In the genomic region with DNA sequence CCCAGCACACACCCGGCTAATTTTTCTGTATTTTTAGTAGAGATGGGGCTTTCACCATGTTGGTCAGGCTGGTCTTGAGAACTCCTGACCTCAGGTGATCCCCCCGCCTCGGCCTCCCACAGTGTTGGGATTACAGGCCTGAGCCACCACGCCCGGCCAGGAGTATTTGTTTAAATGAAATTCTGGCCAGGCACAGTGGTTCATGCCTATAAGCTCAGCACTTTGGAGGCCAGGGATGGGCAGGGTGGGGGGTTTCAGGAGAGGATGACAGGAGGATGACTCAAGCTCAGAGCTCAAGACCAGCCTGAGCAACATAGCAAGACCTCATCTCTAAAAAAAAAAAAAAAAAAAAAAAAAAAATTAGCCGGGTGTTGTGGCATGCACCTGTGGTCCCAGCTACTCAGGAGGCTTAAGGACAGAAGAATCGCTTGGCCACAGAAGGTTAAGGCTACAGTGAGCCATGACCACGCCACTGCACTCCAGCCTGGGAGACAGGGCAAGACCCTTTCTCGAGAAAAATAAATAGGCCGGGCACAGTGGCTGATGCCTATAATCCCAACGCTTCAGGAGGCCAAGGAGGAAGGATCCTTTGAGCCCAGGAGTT, we compare ENCODE assay signal across 1 cellular context.
TF ChIP-seq lines count a peak whose summit lies in the region.

No MANE protein-coding gene starts in this region.

TF ChIP-seq in A549, 52 proteins besides CTCF, POLR2A, EP300 and RAD21 (continued from another document):
- TF ChIP-seq, protein P1, sequence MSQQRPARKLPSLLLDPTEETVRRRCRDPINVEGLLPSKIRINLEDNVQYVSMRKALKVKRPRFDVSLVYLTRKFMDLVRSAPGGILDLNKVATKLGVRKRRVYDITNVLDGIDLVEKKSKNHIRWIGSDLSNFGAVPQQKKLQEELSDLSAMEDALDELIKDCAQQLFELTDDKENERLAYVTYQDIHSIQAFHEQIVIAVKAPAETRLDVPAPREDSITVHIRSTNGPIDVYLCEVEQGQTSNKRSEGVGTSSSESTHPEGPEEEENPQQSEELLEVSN (IDR thresholded peaks at IDR 0.05; ENCODE audit: borderline replicate concordance, low read depth), result no peak
- no peak for TF ChIP-seq ZSCAN20 (CRISPR knock-in tag; IDR thresholded peaks at IDR 0.05)
- TF ChIP-seq FOSL2 (IDR thresholded peaks at IDR 0.05), result peak; percentile 84
- peak; percentile 76 for TF ChIP-seq FOSL2 (CRISPR knock-in tag; IDR thresholded peaks at IDR 0.05)
- no peak for TF ChIP-seq HDAC2 (IDR thresholded peaks at IDR 0.05)
- TF ChIP-seq, protein P2, sequence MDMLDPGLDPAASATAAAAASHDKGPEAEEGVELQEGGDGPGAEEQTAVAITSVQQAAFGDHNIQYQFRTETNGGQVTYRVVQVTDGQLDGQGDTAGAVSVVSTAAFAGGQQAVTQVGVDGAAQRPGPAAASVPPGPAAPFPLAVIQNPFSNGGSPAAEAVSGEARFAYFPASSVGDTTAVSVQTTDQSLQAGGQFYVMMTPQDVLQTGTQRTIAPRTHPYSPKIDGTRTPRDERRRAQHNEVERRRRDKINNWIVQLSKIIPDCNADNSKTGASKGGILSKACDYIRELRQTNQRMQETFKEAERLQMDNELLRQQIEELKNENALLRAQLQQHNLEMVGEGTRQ (IDR thresholded peaks at IDR 0.05), result no peak
- TF ChIP-seq SMC3 (IDR thresholded peaks at IDR 0.05), result 0 out of 3 replicates have a peak, but pooled peaks have one; percentile 13
- no peak for TF ChIP-seq RCOR1 (IDR thresholded peaks at IDR 0.05; ENCODE audit: low read depth, low read length)
- TF ChIP-seq NFE2L2 (conservative IDR thresholded peaks at IDR 0.05; ENCODE audit: low read length), result no peak
- TF ChIP-seq, protein P3, sequence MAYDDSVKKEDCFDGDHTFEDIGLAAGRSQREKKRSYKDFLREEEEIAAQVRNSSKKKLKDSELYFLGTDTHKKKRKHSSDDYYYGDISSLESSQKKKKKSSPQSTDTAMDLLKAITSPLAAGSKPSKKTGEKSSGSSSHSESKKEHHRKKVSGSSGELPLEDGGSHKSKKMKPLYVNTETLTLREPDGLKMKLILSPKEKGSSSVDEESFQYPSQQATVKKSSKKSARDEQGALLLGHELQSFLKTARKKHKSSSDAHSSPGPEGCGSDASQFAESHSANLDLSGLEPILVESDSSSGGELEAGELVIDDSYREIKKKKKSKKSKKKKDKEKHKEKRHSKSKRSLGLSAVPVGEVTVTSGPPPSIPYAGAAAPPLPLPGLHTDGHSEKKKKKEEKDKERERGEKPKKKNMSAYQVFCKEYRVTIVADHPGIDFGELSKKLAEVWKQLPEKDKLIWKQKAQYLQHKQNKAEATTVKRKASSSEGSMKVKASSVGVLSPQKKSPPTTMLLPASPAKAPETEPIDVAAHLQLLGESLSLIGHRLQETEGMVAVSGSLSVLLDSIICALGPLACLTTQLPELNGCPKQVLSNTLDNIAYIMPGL (CRISPR knock-in tag; IDR thresholded peaks at IDR 0.05; ENCODE audit: borderline replicate concordance), result no peak
- TF ChIP-seq CHD4 (IDR thresholded peaks at IDR 0.05; ENCODE audit: borderline replicate concordance), result no peak
- TF ChIP-seq MAZ (IDR thresholded peaks at IDR 0.05; ENCODE audit: borderline replicate concordance, low read depth, low read length), result no peak
- TF ChIP-seq HEYL (CRISPR knock-in tag; IDR thresholded peaks at IDR 0.05), result no peak
- TF ChIP-seq CEBPB (IDR thresholded peaks at IDR 0.05), result peak in 1 of 2 experiments; percentile 40; a peak in 1 of 4 replicates
- no peak for TF ChIP-seq CBX2 (IDR thresholded peaks at IDR 0.05; ENCODE audit: borderline replicate concordance, low read depth)
- TF ChIP-seq, protein P4, sequence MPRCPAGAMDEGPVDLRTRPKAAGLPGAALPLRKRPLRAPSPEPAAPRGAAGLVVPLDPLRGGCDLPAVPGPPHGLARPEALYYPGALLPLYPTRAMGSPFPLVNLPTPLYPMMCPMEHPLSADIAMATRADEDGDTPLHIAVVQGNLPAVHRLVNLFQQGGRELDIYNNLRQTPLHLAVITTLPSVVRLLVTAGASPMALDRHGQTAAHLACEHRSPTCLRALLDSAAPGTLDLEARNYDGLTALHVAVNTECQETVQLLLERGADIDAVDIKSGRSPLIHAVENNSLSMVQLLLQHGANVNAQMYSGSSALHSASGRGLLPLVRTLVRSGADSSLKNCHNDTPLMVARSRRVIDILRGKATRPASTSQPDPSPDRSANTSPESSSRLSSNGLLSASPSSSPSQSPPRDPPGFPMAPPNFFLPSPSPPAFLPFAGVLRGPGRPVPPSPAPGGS (IDR thresholded peaks at IDR 0.05), result no peak
- no peak for TF ChIP-seq EHMT2 (IDR thresholded peaks at IDR 0.05; ENCODE audit: low read depth)
- TF ChIP-seq ZC3H11A (IDR thresholded peaks at IDR 0.05), result no peak
- TF ChIP-seq ZNF302 (CRISPR knock-in tag; IDR thresholded peaks at IDR 0.05), result no peak
- TF ChIP-seq ZFP36 (IDR thresholded peaks at IDR 0.05; ENCODE audit: borderline replicate concordance, partially characterized antibody), result no peak
- TF ChIP-seq JUNB (IDR thresholded peaks at IDR 0.05), result peak; percentile 76
- TF ChIP-seq, protein P5, sequence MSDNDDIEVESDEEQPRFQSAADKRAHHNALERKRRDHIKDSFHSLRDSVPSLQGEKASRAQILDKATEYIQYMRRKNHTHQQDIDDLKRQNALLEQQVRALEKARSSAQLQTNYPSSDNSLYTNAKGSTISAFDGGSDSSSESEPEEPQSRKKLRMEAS (IDR thresholded peaks at IDR 0.05), result peak; percentile 52; the same call in 1 of the 2 replicates
- TF ChIP-seq SREBF2 (IDR thresholded peaks at IDR 0.05), result no peak
- TF ChIP-seq BHLHE40 (IDR thresholded peaks at IDR 0.05; ENCODE audit: low read depth, low read length), result no peak
- no peak for TF ChIP-seq TFCP2L1 (CRISPR knock-in tag; IDR thresholded peaks at IDR 0.05)
- no peak for TF ChIP-seq PHF8 (IDR thresholded peaks at IDR 0.05; ENCODE audit: borderline replicate concordance, low read depth)
- TF ChIP-seq, protein P6, sequence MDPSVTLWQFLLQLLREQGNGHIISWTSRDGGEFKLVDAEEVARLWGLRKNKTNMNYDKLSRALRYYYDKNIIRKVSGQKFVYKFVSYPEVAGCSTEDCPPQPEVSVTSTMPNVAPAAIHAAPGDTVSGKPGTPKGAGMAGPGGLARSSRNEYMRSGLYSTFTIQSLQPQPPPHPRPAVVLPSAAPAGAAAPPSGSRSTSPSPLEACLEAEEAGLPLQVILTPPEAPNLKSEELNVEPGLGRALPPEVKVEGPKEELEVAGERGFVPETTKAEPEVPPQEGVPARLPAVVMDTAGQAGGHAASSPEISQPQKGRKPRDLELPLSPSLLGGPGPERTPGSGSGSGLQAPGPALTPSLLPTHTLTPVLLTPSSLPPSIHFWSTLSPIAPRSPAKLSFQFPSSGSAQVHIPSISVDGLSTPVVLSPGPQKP (IDR thresholded peaks at IDR 0.05; ENCODE audit: low read depth, low read length), result no peak
- TF ChIP-seq TP53 (CRISPR knock-in tag; IDR thresholded peaks at IDR 0.05), result no peak
- no peak for TF ChIP-seq NPAS2 (CRISPR knock-in tag; IDR thresholded peaks at IDR 0.05; ENCODE audit: borderline replicate concordance)
